1 cellular context compared by ENCODE assay signal in the genomic region with DNA sequence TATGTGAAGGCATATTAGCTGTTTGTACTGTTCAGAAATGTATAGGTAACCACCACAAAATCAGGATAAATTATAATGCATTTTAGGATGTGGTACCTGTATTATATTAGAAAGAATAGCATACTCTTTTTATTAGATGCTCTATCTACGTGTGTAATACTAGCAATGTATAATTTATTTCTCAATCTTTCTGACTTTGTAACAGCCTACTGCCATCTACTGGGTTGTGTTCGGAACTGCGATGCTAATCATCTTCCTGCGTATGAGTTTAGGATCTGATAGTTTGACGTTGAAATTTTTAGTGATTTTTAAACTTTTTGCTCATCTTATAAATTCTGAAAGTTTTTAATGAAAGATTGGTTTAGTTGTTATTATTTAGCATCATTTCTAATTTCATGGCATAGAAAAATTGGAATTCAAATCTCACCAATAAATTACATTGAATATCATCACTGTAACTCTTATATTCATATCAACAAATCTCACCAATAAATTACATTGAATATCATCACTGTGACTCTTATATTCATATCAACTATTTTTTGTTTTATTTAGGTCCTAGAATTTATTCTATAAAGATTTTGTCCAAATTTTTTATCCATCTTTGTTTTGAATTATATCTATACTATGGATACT.
TF ChIP-seq lines count a peak whose summit lies in the region.

No MANE protein-coding gene starts in this region.

TF ChIP-seq in K562, 482 proteins besides CTCF, POLR2A, EP300 and RAD21 (continued from another document):
- TF ChIP-seq NFIX (CRISPR knock-in tag; IDR thresholded peaks at IDR 0.05; ENCODE audit: low read depth), result no peak
